Comparison of ENCODE assay signal across 8 cellular contexts in the genomic region with DNA sequence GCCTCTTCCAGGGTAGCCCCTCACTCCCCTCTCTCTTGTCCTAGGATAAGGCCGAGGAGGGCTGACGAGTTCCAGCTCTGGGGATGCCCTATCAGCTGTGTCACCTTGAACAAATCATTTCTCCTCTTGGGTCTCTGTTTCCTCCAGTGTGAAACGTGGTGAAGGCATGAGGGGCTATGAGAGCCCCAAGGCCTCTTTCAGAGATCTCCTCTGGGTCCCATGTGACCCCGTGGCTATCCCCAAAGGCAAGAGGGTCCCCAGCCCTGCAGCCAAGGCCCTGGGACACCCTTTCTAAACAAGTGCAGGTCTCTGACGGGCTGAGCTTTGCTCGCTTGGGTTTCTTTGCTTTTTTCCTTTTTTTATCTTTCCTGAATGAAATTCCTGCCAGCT. TPM values are rescaled to one million over a fixed set of nuclear protein-coding genes. Genes with fewer than 3 reads are reported as not detected.
DNase-seq lines count a peak whose midpoint lies in the region; ATAC-seq and TF ChIP-seq lines count a peak whose summit lies in the region.

No MANE protein-coding gene starts in this region.

- H3K4me3 ChIP-seq in foreskin fibroblast (ENCODE audit: low read depth in 1 of 2, low read length in 2 of 2) = peak overlapping the region; percentile 49 to 54
- H3K4me3 ChIP-seq in skeletal muscle tissue (ENCODE audit: low read length in 3 of 3) = peak overlapping the region; percentile 35 to 58 (median 38)

- H3K4me1 Mint-ChIP-seq in activated B cell treated with CpG ODN at 0.5 μM for 24 hours = peaks cover 10% of the 10 kb centered on the region

- H3K4me1 ChIP-seq in skeletal muscle tissue (ENCODE audit: control insufficient read depth in 3 of 3, insufficient read depth in 3 of 3, low read length in 3 of 3) = peaks cover 5 to 11% (median 6%) of the 10 kb centered on the region in 3 donors

- ATAC-seq in activated B cell treated with CpG ODN at 0.5 μM for 24 hours (ENCODE audit: low read depth) = no peak
- ATAC-seq in HG02588 (IDR thresholded peaks at IDR 0.05; ENCODE audit: unreplicated experiment) = no peak
- ATAC-seq in GM18861 (IDR thresholded peaks at IDR 0.05; ENCODE audit: unreplicated experiment) = no peak

- CTCF ChIA-PET in activated B cell treated with CpG ODN at 0.5 μM for 24 hours (lab: Charles Lee) = interaction anchor here (0.6 to 4.4 kb wide), 15 partner anchors 9 to 649 kb away, joined by 3 to 20 read pairs (median 4); partner anchors contain the start of gene SPTLC1

- H3K27ac ChIP-seq in skeletal muscle tissue (ENCODE audit: low read depth, low read length) = no peak overlapping the region

- intact Hi-C loops in activated B cell treated with CpG ODN at 0.5 μM for 24 hours (cut with micrococcal nuclease) = loop anchor here (1.0 kb wide), 3 partner anchors 299 to 651 kb away; no protein-coding TSS in a partner anchor

- peaks cover 11 to 19% (median 14%) of the 10 kb centered on the region in 3 donors for H3K27me3 ChIP-seq in skeletal muscle tissue (ENCODE audit: control insufficient read depth in 3 of 3, insufficient read depth in 3 of 3, low read length in 3 of 3)

- no peaks in the 10 kb centered on the region for H3K9me3 Mint-ChIP-seq in activated B cell treated with CpG ODN at 0.5 μM for 24 hours

- H3K4me3 Mint-ChIP-seq in activated B cell treated with CpG ODN at 0.5 μM for 24 hours = peak overlapping the region; percentile 72

- DNase-seq in DMS53 (lab: John Stamatoyannopoulos, UW) (peak; percentile 44), DMS53 treated with DMSO at 0.1 percent for 48 hours (lab: John Stamatoyannopoulos, UW; ENCODE audit: unreplicated experiment) (no peak), activated B cell treated with CpG ODN at 0.5 μM for 24 hours (no peak), foreskin fibroblast (no peak), epidermal melanocyte (ENCODE audit: insufficient read length, low spot score) (no peak)

- peak overlapping the region in 1 of 3 donors; percentile 16 for H3K9ac ChIP-seq in skeletal muscle tissue (ENCODE audit: low read depth in 1 of 3, low read length in 3 of 3)

- POLR2A ChIA-PET in activated B cell treated with CpG ODN at 0.5 μM for 24 hours (lab: Charles Lee) = interaction anchor here (0.6 kb wide), 1 partner anchor 142 kb away, joined by 3 read pairs; no protein-coding TSS in a partner anchor

- no peaks in the 10 kb centered on the region for H3K9me3 ChIP-seq in skeletal muscle tissue (ENCODE audit: control insufficient read depth in 3 of 3, low read length in 3 of 3)

- TF ChIP-seq CTCF in activated B cell treated with CpG ODN at 0.5 μM for 24 hours (IDR thresholded peaks at IDR 0.05) (no peak), foreskin fibroblast (IDR thresholded peaks at IDR 0.05; ENCODE audit: low read depth, low read length) (no peak)

- no peaks in the 10 kb centered on the region for H3K36me3 Mint-ChIP-seq in activated B cell treated with CpG ODN at 0.5 μM for 24 hours (ENCODE audit: low read depth)

- peaks cover 43% of the 10 kb centered on the region for H3K27me3 Mint-ChIP-seq in activated B cell treated with CpG ODN at 0.5 μM for 24 hours

- no peaks in the 10 kb centered on the region for H3K36me3 ChIP-seq in skeletal muscle tissue (ENCODE audit: control insufficient read depth in 3 of 3, insufficient read depth in 3 of 3, low read length in 3 of 3)

- H3K27ac Mint-ChIP-seq in activated B cell treated with CpG ODN at 0.5 μM for 24 hours = no peak overlapping the region

RNA-seq across cellular contexts. Expression of gene SPTLC1, which starts 25.5 kb away (rescaled TPM):
- 40.8 and 41.0 TPM in 2 replicates for total RNA-seq in activated B cell treated with CpG ODN at 0.5 μM for 24 hours
- total RNA-seq in skeletal muscle tissue = 73.1 TPM
